22 cellular contexts compared by ENCODE assay signal in the genomic region with DNA sequence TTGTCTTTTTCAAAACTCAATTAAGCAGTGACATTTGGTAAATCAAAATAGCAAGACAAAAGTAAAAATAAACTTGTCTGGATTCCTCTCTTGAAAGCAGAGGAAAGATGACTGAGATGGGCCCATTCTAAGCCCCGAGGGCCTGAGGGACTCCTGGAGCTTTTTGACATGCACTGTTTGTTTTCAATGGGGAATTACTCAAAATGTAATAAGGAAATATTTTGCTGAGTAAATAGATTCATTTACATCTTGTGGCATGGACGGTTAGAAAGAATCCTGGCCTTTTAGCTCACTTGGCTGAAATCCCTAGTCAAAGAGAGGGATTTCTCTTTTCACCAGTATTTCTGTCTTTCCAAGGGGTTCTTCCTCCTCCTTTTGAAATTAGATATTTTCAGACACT.
DNase-seq lines count a peak whose midpoint lies in the region; TF ChIP-seq lines count a peak whose summit lies in the region.
"Had no signal": no experiment of that assay in that cellular context is flagged by ENCODE, and none has a peak within 500 bp of the region (broad histone marks: within the 10 kb centered on the region; RNA-seq: fewer than 3 reads in every experiment).

No MANE protein-coding gene starts in this region.

- no peak overlapping the region for H3K4me3 Mint-ChIP-seq in activated naive CD8-positive, alpha-beta T cell treated with anti-CD3 and anti-CD28 coated beads for 36 hours
- H3K4me3 Mint-ChIP-seq: B cell; CD4-positive, alpha-beta memory T cell had no signal

- CTCF ChIA-PET in A673 (lab: Charles Lee): no interaction called here

- POLR2A ChIA-PET in A673 (lab: Charles Lee; ENCODE audit: low non-redundant PET): no interaction called here

- H3K27me3 Mint-ChIP-seq in activated naive CD8-positive, alpha-beta T cell treated with anti-CD3 and anti-CD28 coated beads for 36 hours: no peaks in the 10 kb centered on the region
- H3K27me3 Mint-ChIP-seq: B cell; CD4-positive, alpha-beta memory T cell had no signal

- no peak for TF ChIP-seq CTCF in A673 (conservative IDR thresholded peaks at IDR 0.05; ENCODE audit: low read depth, low read length)

- no TSS peak for BruUV-seq in A673 (replicated peaks; lab: Mats Ljungman, UMichigan)

- intact Hi-C loops in A673 (cut with micrococcal nuclease; ENCODE audit: unreplicated experiment): no loop called here

- H3K27ac ChIP-seq in A673 (ENCODE audit: low read depth, low read length, poor library complexity, severe bottlenecking): no peak overlapping the region
- H3K27ac ChIP-seq: PC-9, SJSA1 had no signal

- peaks cover 7% of the 10 kb centered on the region for H3K9me3 Mint-ChIP-seq in activated naive CD8-positive, alpha-beta T cell treated with anti-CD3 and anti-CD28 coated beads for 36 hours

- DNase-seq in A673 (ENCODE audit: low spot score): peak; percentile 31
- DNase-seq in EH (ENCODE audit: low read depth): peak; percentile 83
- DNase-seq in MG63: peak; percentile 28
- DNase-seq in fibroblast of peridontal ligament (ENCODE audit: extremely low read depth): peak; percentile 83
- no peak for DNase-seq in AML-193 (lab: John Stamatoyannopoulos, UW)
- DNase-seq in activated naive CD8-positive, alpha-beta T cell treated with anti-CD3 and anti-CD28 coated beads for 36 hours: no peak
- no peak for DNase-seq in COR-L47 (lab: John Stamatoyannopoulos, UW)
- DNase-seq in activated T-cell treated with anti-CD3 and anti-CD28 coated beads, Interleukin-2, amount 50 U/mL, for 1 hour: no peak
- DNase-seq: CD4-positive, alpha-beta memory T cell; DMS79 treated with DMSO at 0.1 percent for 48 hours; GDM1; GOT3; KBM-7; NCI-H1092; NCI-H187; NCI-H446 treated with DMSO at 0.1 percent for 48 hours; NCI-H774; PC-9; SW 1271 had no signal

- no peaks in the 10 kb centered on the region for H3K36me3 Mint-ChIP-seq in activated naive CD8-positive, alpha-beta T cell treated with anti-CD3 and anti-CD28 coated beads for 36 hours
- H3K36me3 Mint-ChIP-seq: CD4-positive, alpha-beta memory T cell had no signal

- no peaks in the 10 kb centered on the region for H3K4me1 Mint-ChIP-seq in activated naive CD8-positive, alpha-beta T cell treated with anti-CD3 and anti-CD28 coated beads for 36 hours
- H3K4me1 Mint-ChIP-seq: B cell; CD4-positive, alpha-beta memory T cell had no signal

- H3K27ac Mint-ChIP-seq in activated naive CD8-positive, alpha-beta T cell treated with anti-CD3 and anti-CD28 coated beads for 36 hours: no peak overlapping the region
- H3K27ac Mint-ChIP-seq: B cell; CD4-positive, alpha-beta memory T cell had no signal

- H3K4me3 ChIP-seq in A673 (ENCODE audit: low read depth, low read length, poor library complexity, severe bottlenecking): no peak overlapping the region
- H3K4me3 ChIP-seq in MG63: no peak overlapping the region
- H3K4me3 ChIP-seq: GM12878, PC-9, SJSA1 had no signal

- no peaks in the 10 kb centered on the region for H3K27me3 ChIP-seq in A673 (replicated peaks; ENCODE audit: insufficient read depth, low read depth, low read length, poor library complexity)
- H3K27me3 ChIP-seq in MG63: no peaks in the 10 kb centered on the region
- H3K27me3 ChIP-seq: SJSA1 had no signal

- H3K36me3 ChIP-seq in A673 (ENCODE audit: insufficient read depth, low read length, poor library complexity, severe bottlenecking) (no peaks in the 10 kb centered on the region), MG63 (no peaks in the 10 kb centered on the region)
- H3K36me3 ChIP-seq: SJSA1 had no signal

- H3K9me3 ChIP-seq in A673 (ENCODE audit: low read depth, low read length, poor library complexity, severe bottlenecking) (peaks cover 10% of the 10 kb centered on the region), MG63 (peaks cover 20% of the 10 kb centered on the region)
- H3K9me3 ChIP-seq: SJSA1 had no signal

- no peaks in the 10 kb centered on the region for H3K4me1 ChIP-seq in A673 (ENCODE audit: insufficient read depth, low read length, poor library complexity, severe bottlenecking)
- H3K4me1 ChIP-seq: SJSA1 had no signal

Comparison
In these comparisons a context has a peak if more than half of its experiments do, and no peak if none do; other contexts are left out.
1. DNase-seq: peak in A673 (single experiment), EH (single experiment), MG63 (single experiment) and fibroblast of peridontal ligament (single experiment); none in AML-193 (0 of 2), activated naive CD8-positive, alpha-beta T cell treated with anti-CD3 and anti-CD28 coated beads for 36 hours (single experiment), COR-L47 (single experiment) and activated T-cell treated with anti-CD3 and anti-CD28 coated beads, Interleukin-2, amount 50 U/mL, for 1 hour (single experiment).